ENCODE assay signal across 13 cellular contexts in the genomic region with DNA sequence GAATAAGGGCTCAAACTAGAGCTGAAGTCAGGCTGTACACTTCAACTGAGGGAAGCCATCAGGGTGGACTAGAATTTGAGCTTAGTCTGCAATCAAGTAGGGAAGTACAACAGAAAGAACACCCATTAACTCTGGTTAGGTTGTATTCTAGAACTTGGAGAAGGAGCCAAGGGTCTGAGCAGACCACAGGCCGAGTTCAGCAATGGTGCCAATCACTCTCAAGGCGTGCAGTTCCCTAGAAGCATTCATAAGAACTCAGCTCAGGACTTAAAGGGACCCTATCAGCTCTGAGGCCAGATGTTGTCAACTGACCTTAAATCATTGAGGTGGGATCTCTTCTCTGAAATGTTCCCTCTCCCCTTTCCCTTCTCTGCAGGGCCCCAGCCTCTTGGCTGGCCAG.
DNase-seq lines count a peak whose midpoint lies in the region; ATAC-seq and TF ChIP-seq lines count a peak whose summit lies in the region.
"Had no signal": no experiment of that assay in that cellular context is flagged by ENCODE, and none has a peak within 500 bp of the region (broad histone marks: within the 10 kb centered on the region; RNA-seq: fewer than 3 reads in every experiment).

No MANE protein-coding gene starts in this region.

- H3K4me1 ChIP-seq in KMS-11 (ENCODE audit: low read depth, poor library complexity, severe bottlenecking), result peaks cover 67% of the 10 kb centered on the region
- peaks cover 16 to 21% of the 10 kb centered on the region in 2 experiments for H3K4me1 ChIP-seq in trophoblast cell (ENCODE audit: control insufficient read depth in 1 of 2, insufficient read depth in 2 of 2, low read length in 2 of 2)

- H3K9me3 ChIP-seq in trophoblast cell (ENCODE audit: insufficient read depth, low read depth, low read length), result peaks cover 2% of the 10 kb centered on the region

- no peaks in the 10 kb centered on the region for H4K20me1 ChIP-seq in KMS-11 (ENCODE audit: insufficient read depth)

- H3K27ac Mint-ChIP-seq in CD14-positive monocyte, result peak overlapping the region; percentile 92 to 99 (median 97)
- no peak overlapping the region for H3K27ac Mint-ChIP-seq in endothelial cell (ENCODE audit: unreplicated experiment)

- ATAC-seq in HG02798 (IDR thresholded peaks at IDR 0.05; ENCODE audit: poor library complexity, unreplicated experiment), result no peak
- ATAC-seq: GM12878 had no signal

- peak overlapping the region; percentile 50 for H2BK12ac ChIP-seq in trophoblast cell (ENCODE audit: low read length)

- H3K4me3 Mint-ChIP-seq in CD14-positive monocyte (peak overlapping the region; percentile 34 to 82), endothelial cell (ENCODE audit: unreplicated experiment) (no peak overlapping the region)

- peaks cover 98% of the 10 kb centered on the region for H3K4me1 Mint-ChIP-seq in CD14-positive monocyte
- H3K4me1 Mint-ChIP-seq in endothelial cell (ENCODE audit: unreplicated experiment), result peaks cover 44% of the 10 kb centered on the region

- H3K4me3 ChIP-seq in KMS-11 (IDR thresholded peaks at IDR 0.05; ENCODE audit: insufficient read depth, low read depth, low read length) (no peak overlapping the region), coronary artery (no peak overlapping the region), trophoblast cell (ENCODE audit: low read depth, low read length) (no peak overlapping the region)
- H3K4me3 ChIP-seq: GM12878, lung had no signal

- peaks cover 16% of the 10 kb centered on the region for H3K79me1 ChIP-seq in trophoblast cell (ENCODE audit: low read length)

- no peak overlapping the region for H2BK5ac ChIP-seq in trophoblast cell (ENCODE audit: low read depth, low read length, poor library complexity)

- no peak overlapping the region for H4K91ac ChIP-seq in trophoblast cell (ENCODE audit: low read depth, low read length)

- H3K36me3 ChIP-seq in KMS-11 (ENCODE audit: insufficient read depth) (no peaks in the 10 kb centered on the region), trophoblast cell (ENCODE audit: control insufficient read depth in 1 of 2, insufficient read depth in 2 of 2, low read length in 2 of 2) (no peaks in the 10 kb centered on the region)

- no peak overlapping the region for H4K8ac ChIP-seq in trophoblast cell (ENCODE audit: low read depth, low read length)

- no peak overlapping the region for H2AK5ac ChIP-seq in trophoblast cell (ENCODE audit: low read length)

- H3K4me2 ChIP-seq in KMS-11 (peak overlapping the region; percentile 91; the same call in 1 of the 2 replicates), trophoblast cell (ENCODE audit: low read length) (no peak overlapping the region)

- H2AFZ ChIP-seq in KMS-11 (ENCODE audit: low read depth), result no peak overlapping the region; the same call in 1 of the 2 replicates
- H2AFZ ChIP-seq in trophoblast cell (ENCODE audit: insufficient read depth, low read length, poor library complexity), result no peak overlapping the region

- no peak overlapping the region for H3K18ac ChIP-seq in trophoblast cell (ENCODE audit: low read length)

- no peak overlapping the region for H3K23ac ChIP-seq in trophoblast cell (ENCODE audit: low read length)

- H3K36me3 Mint-ChIP-seq in CD14-positive monocyte (no peaks in the 10 kb centered on the region), endothelial cell (ENCODE audit: low read depth, unreplicated experiment) (no peaks in the 10 kb centered on the region)

- H3K27me3 Mint-ChIP-seq in CD14-positive monocyte (ENCODE audit: low read depth in 3 of 3), result peaks cover 0 to 4% (median 0%) of the 10 kb centered on the region in 3 donors
- peaks cover 9% of the 10 kb centered on the region for H3K27me3 Mint-ChIP-seq in endothelial cell (ENCODE audit: unreplicated experiment)

- no peak overlapping the region for H3K27ac ChIP-seq in KMS-11
- peak overlapping the region; percentile 42 to 73 for H3K27ac ChIP-seq in coronary artery
- H3K27ac ChIP-seq in trophoblast cell (ENCODE audit: low read depth, low read length), result no peak overlapping the region

- H3K4ac ChIP-seq in trophoblast cell (ENCODE audit: low read depth, low read length), result no peak overlapping the region

- H3K79me2 ChIP-seq in KMS-11 (ENCODE audit: insufficient read depth, low read depth) (no peaks in the 10 kb centered on the region), trophoblast cell (ENCODE audit: control insufficient read depth, insufficient read depth, low read length, poor library complexity) (no peaks in the 10 kb centered on the region)

- TF ChIP-seq CTCF in CD14-positive monocyte (IDR thresholded peaks at IDR 0.05), result no peak
- TF ChIP-seq CTCF in KMS-11 (conservative IDR thresholded peaks at IDR 0.05; ENCODE audit: low read depth, low read length), result no peak
- no peak for TF ChIP-seq CTCF in coronary artery (IDR thresholded peaks at IDR 0.05)
- TF ChIP-seq CTCF in endothelial cell (IDR thresholded peaks at IDR 0.05; ENCODE audit: unreplicated experiment), result no peak

- peaks cover 0 to 3% (median 0%) of the 10 kb centered on the region in 7 donors for H3K9me3 Mint-ChIP-seq in CD14-positive monocyte
- no peaks in the 10 kb centered on the region for H3K9me3 Mint-ChIP-seq in endothelial cell (ENCODE audit: unreplicated experiment)

- H3K27me3 ChIP-seq in KMS-11 (ENCODE audit: insufficient read depth, low read depth) (no peaks in the 10 kb centered on the region), trophoblast cell (ENCODE audit: insufficient read depth, low read length) (no peaks in the 10 kb centered on the region)

- WGBS in trophoblast cell (ENCODE audit: extremely low coverage, insufficient coverage, insufficient read length), result no CpG with 5 or more reads among the region's 2 CpGs

- DNase-seq in CD14-positive monocyte (ENCODE audit: low spot score), result no peak
- no peak for DNase-seq in coronary artery (ENCODE audit: low spot score)
- no peak for DNase-seq in trophoblast cell
- DNase-seq in NCI-H526 (lab: John Stamatoyannopoulos, UW), result no peak
- no peak for DNase-seq in endothelial cell (ENCODE audit: low spot score)
- DNase-seq in SW 1271 (lab: John Stamatoyannopoulos, UW), result no peak
- DNase-seq: Calu3; foreskin fibroblast; stimulated activated naive CD4-positive, alpha-beta T cell treated with Interleukin-2 at 50 U/mL for 16 hours had no signal

- no peak overlapping the region for H3K9ac ChIP-seq in KMS-11
- no peak overlapping the region for H3K9ac ChIP-seq in trophoblast cell (ENCODE audit: low read length)

- no peak overlapping the region for H2BK120ac ChIP-seq in trophoblast cell (ENCODE audit: insufficient read depth, low read length, poor library complexity)

- intact Hi-C loops in CD14-positive monocyte (cut with micrococcal nuclease), result loop anchor here (2.0 to 10.0 kb wide), 3 partner anchors 34 to 353 kb away; no protein-coding TSS in a partner anchor

- H3K14ac ChIP-seq in trophoblast cell (ENCODE audit: low read length), result no peak overlapping the region

- H4K12ac ChIP-seq in trophoblast cell (ENCODE audit: low read depth, low read length), result no peak overlapping the region

Comparison
In these comparisons a context has a peak if more than half of its experiments do, and no peak if none do; other contexts are left out.
1. H3K27ac ChIP-seq: peak in coronary artery (2 of 2); none in KMS-11 (single experiment) and trophoblast cell (single experiment).